In genomic region chr13:110811751-110812110, GRCh38 we compare ENCODE assay signal across 1 cellular context.
TF ChIP-seq lines count a peak whose summit lies in the region.

No MANE protein-coding gene starts in this region.

TF ChIP-seq in H1, 55 proteins besides CTCF, POLR2A, EP300 and RAD21 (continued from another document):
- TF ChIP-seq CHD7 (IDR thresholded peaks at IDR 0.05; ENCODE audit: insufficient replicate concordance, low read length), result no peak
- no peak for TF ChIP-seq CHD1 (IDR thresholded peaks at IDR 0.05; ENCODE audit: low read depth, low read length)
- TF ChIP-seq RNF2 (IDR thresholded peaks at IDR 0.05; ENCODE audit: borderline replicate concordance, low read depth, low read length, missing control alignments, poor library complexity, severe bottlenecking), result no peak
- TF ChIP-seq ATF2 (IDR thresholded peaks at IDR 0.05; ENCODE audit: low read length), result no peak
- no peak for TF ChIP-seq TAF1 (IDR thresholded peaks at IDR 0.05; ENCODE audit: low read depth, low read length)
- TF ChIP-seq TCF12 (IDR thresholded peaks at IDR 0.05; ENCODE audit: low read depth, low read length), result no peak
- no peak for TF ChIP-seq SIRT6 (IDR thresholded peaks at IDR 0.05; ENCODE audit: low read length)
- TF ChIP-seq CBX5 (IDR thresholded peaks at IDR 0.05; ENCODE audit: low read depth, low read length), result no peak
- TF ChIP-seq BRCA1 (IDR thresholded peaks at IDR 0.05; ENCODE audit: low read depth, low read length), result no peak
- TF ChIP-seq KDM4A (IDR thresholded peaks at IDR 0.05; ENCODE audit: low read depth, low read length, severe bottlenecking), result no peak
- no peak for TF ChIP-seq GTF2F1 (IDR thresholded peaks at IDR 0.05; ENCODE audit: borderline replicate concordance, low read depth, low read length)
